In the genomic region with DNA sequence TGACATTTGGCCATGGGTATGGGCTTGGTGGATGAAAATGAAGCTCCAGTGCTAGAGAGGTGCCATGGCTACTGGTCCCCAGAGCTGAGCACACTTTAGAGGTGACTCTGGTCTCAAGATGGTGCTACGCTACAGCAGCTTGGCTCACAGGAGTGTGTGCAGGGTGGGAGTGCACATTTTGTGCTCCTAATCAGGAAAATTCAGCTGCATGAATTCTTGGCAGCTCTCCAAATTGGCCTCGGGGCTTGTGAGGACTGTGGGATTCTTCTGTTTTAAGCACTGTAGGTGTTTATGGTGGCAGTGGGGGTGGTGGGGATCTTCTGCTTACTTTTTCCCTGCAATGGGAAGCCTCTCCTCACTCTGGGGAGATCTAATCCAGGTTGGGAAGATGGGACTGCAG, we compare ENCODE assay signal across 1 cellular context.
A peak's percentile ranks its signal among the peaks of the same experiment; 100 is the strongest.
TF ChIP-seq lines count a peak whose summit lies in the region.

No MANE protein-coding gene starts in this region.

TF ChIP-seq in K562, 482 proteins besides CTCF, POLR2A, EP300 and RAD21 (continues in another document):
- no peak for TF ChIP-seq SUPT5H (IDR thresholded peaks at IDR 0.05)
- TF ChIP-seq TCF7L2 (IDR thresholded peaks at IDR 0.05; ENCODE audit: low read depth, low read length), result no peak
- TF ChIP-seq, protein P1, sequence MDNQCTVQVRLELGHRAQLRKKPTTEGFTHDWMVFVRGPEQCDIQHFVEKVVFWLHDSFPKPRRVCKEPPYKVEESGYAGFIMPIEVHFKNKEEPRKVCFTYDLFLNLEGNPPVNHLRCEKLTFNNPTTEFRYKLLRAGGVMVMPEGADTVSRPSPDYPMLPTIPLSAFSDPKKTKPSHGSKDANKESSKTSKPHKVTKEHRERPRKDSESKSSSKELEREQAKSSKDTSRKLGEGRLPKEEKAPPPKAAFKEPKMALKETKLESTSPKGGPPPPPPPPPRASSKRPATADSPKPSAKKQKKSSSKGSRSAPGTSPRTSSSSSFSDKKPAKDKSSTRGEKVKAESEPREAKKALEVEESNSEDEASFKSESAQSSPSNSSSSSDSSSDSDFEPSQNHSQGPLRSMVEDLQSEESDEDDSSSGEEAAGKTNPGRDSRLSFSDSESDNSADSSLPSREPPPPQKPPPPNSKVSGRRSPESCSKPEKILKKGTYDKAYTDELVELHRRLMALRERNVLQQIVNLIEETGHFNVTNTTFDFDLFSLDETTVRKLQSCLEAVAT (IDR thresholded peaks at IDR 0.05), result no peak
- peak; percentile 60; the same call in 1 of the 2 replicates for TF ChIP-seq TRIM28 (IDR thresholded peaks at IDR 0.05)
- peak; percentile 83 for TF ChIP-seq TAL1 (IDR thresholded peaks at IDR 0.05)
- TF ChIP-seq RAD51 (IDR thresholded peaks at IDR 0.05; ENCODE audit: borderline replicate concordance, low read depth), result 0 out of 2 replicates have a peak, but pooled peaks have one; percentile 8
- TF ChIP-seq SMARCE1 (IDR thresholded peaks at IDR 0.05), result peak; percentile 74
- peak; percentile 64; the same call in 1 of the 2 replicates for TF ChIP-seq HDAC2 (IDR thresholded peaks at IDR 0.05)
- TF ChIP-seq GATAD2A (IDR thresholded peaks at IDR 0.05), result no peak
- TF ChIP-seq CXXC5 (CRISPR knock-in tag; IDR thresholded peaks at IDR 0.05), result peak; percentile 42
- peak; percentile 77 for TF ChIP-seq CBFA2T2 (conservative IDR thresholded peaks at IDR 0.05)
- no peak for TF ChIP-seq NCOA6 (IDR thresholded peaks at IDR 0.05)
- no peak for TF ChIP-seq ZNF551 (CRISPR knock-in tag; IDR thresholded peaks at IDR 0.05)
- TF ChIP-seq, protein P2, sequence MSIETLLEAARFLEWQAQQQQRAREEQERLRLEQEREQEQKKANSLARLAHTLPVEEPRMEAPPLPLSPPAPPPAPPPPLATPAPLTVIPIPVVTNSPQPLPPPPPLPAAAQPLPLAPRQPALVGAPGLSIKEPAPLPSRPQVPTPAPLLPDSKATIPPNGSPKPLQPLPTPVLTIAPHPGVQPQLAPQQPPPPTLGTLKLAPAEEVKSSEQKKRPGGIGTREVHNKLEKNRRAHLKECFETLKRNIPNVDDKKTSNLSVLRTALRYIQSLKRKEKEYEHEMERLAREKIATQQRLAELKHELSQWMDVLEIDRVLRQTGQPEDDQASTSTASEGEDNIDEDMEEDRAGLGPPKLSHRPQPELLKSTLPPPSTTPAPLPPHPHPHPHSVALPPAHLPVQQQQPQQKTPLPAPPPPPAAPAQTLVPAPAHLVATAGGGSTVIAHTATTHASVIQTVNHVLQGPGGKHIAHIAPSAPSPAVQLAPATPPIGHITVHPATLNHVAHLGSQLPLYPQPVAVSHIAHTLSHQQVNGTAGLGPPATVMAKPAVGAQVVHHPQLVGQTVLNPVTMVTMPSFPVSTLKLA (conservative IDR thresholded peaks at IDR 0.05), result peak; percentile 47 to 60; a peak in 3 of 4 replicates
- peak; percentile 81 for TF ChIP-seq TCF3 (CRISPR knock-in tag; IDR thresholded peaks at IDR 0.05)
- TF ChIP-seq BHLHE40 (IDR thresholded peaks at IDR 0.05; ENCODE audit: low read length), result peak; percentile 66; the same call in 1 of the 2 replicates
- no peak for TF ChIP-seq MIER1 (IDR thresholded peaks at IDR 0.05; ENCODE audit: low read depth)
- TF ChIP-seq HDGF (IDR thresholded peaks at IDR 0.05), result no peak
- TF ChIP-seq, protein P3, sequence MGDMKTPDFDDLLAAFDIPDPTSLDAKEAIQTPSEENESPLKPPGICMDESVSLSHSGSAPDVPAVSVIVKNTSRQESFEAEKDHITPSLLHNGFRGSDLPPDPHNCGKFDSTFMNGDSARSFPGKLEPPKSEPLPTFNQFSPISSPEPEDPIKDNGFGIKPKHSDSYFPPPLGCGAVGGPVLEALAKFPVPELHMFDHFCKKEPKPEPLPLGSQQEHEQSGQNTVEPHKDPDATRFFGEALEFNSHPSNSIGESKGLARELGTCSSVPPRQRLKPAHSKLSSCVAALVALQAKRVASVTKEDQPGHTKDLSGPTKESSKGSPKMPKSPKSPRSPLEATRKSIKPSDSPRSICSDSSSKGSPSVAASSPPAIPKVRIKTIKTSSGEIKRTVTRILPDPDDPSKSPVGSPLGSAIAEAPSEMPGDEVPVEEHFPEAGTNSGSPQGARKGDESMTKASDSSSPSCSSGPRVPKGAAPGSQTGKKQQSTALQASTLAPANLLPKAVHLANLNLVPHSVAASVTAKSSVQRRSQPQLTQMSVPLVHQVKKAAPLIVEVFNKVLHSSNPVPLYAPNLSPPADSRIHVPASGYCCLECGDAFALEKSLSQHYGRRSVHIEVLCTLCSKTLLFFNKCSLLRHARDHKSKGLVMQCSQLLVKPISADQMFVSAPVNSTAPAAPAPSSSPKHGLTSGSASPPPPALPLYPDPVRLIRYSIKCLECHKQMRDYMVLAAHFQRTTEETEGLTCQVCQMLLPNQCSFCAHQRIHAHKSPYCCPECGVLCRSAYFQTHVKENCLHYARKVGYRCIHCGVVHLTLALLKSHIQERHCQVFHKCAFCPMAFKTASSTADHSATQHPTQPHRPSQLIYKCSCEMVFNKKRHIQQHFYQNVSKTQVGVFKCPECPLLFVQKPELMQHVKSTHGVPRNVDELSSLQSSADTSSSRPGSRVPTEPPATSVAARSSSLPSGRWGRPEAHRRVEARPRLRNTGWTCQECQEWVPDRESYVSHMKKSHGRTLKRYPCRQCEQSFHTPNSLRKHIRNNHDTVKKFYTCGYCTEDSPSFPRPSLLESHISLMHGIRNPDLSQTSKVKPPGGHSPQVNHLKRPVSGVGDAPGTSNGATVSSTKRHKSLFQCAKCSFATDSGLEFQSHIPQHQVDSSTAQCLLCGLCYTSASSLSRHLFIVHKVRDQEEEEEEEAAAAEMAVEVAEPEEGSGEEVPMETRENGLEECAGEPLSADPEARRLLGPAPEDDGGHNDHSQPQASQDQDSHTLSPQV (IDR thresholded peaks at IDR 0.05), result 0 out of 2 replicates have a peak, but pooled peaks have one; percentile 39
- TF ChIP-seq, protein P4, sequence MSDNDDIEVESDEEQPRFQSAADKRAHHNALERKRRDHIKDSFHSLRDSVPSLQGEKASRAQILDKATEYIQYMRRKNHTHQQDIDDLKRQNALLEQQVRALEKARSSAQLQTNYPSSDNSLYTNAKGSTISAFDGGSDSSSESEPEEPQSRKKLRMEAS (CRISPR knock-in tag; IDR thresholded peaks at IDR 0.05), result peak; percentile 52; the same call in 1 of the 2 replicates
- TF ChIP-seq ZBTB7A (IDR thresholded peaks at IDR 0.05; ENCODE audit: borderline replicate concordance, control insufficient read depth, low read depth, low read length), result peak; percentile 51; the same call in 1 of the 2 replicates
- no peak for TF ChIP-seq NR4A1 (CRISPR knock-in tag; IDR thresholded peaks at IDR 0.05)
- TF ChIP-seq NR4A1 (tag; IDR thresholded peaks at IDR 0.05), result 0 out of 2 replicates have a peak, but pooled peaks have one; percentile 33
- TF ChIP-seq YY1 (IDR thresholded peaks at IDR 0.05; ENCODE audit: borderline replicate concordance in 1 of 3, control insufficient read depth in 1 of 3, extremely low read depth in 1 of 3, insufficient read depth in 3 of 3, insufficient read length in 1 of 3, insufficient replicate concordance in 2 of 3, low read depth in 1 of 3, low read length in 2 of 3), result peak in 1 of 3 experiments; percentile 70
- peak; percentile 82 for TF ChIP-seq TEAD4 (IDR thresholded peaks at IDR 0.05; ENCODE audit: low read length)
- TF ChIP-seq TEAD4 (CRISPR knock-in tag; IDR thresholded peaks at IDR 0.05; ENCODE audit: borderline replicate concordance), result no peak
- TF ChIP-seq NCOR1 (IDR thresholded peaks at IDR 0.05), result peak; percentile 79
- 0 out of 2 replicates have a peak, but pooled peaks have one; percentile 41 for TF ChIP-seq SMARCC2 (IDR thresholded peaks at IDR 0.05; ENCODE audit: low read depth)
- TF ChIP-seq, protein P5, sequence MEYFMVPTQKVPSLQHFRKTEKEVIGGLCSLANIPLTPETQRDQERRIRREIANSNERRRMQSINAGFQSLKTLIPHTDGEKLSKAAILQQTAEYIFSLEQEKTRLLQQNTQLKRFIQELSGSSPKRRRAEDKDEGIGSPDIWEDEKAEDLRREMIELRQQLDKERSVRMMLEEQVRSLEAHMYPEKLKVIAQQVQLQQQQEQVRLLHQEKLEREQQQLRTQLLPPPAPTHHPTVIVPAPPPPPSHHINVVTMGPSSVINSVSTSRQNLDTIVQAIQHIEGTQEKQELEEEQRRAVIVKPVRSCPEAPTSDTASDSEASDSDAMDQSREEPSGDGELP (CRISPR knock-in tag; IDR thresholded peaks at IDR 0.05; ENCODE audit: borderline replicate concordance), result peak; percentile 67; the same call in 1 of the 2 replicates
- TF ChIP-seq STAT5A (IDR thresholded peaks at IDR 0.05; ENCODE audit: borderline replicate concordance, low read length), result peak; percentile 72
- TF ChIP-seq RCOR1 (IDR thresholded peaks at IDR 0.05; ENCODE audit: borderline replicate concordance in 1 of 2, low read depth in 2 of 2, low read length in 2 of 2), result peak in 1 of 2 experiments; percentile 44; a peak in 1 of 4 replicates
- 0 out of 2 replicates have a peak, but pooled peaks have one; percentile 26 for TF ChIP-seq GATAD2B (IDR thresholded peaks at IDR 0.05; ENCODE audit: borderline replicate concordance)
- TF ChIP-seq ZKSCAN1 (IDR thresholded peaks at IDR 0.05; ENCODE audit: low read depth, low read length), result 0 out of 2 replicates have a peak, but pooled peaks have one; percentile 26
- peak; percentile 47 for TF ChIP-seq RFX1 (IDR thresholded peaks at IDR 0.05)
- peak; percentile 80 for TF ChIP-seq EHMT2 (IDR thresholded peaks at IDR 0.05)
- peak; percentile 67 for TF ChIP-seq GATA2 (CRISPR knock-in tag; IDR thresholded peaks at IDR 0.05)
- no peak for TF ChIP-seq EWSR1 (IDR thresholded peaks at IDR 0.05; ENCODE audit: borderline replicate concordance, low read depth, partially characterized antibody)
- peak; percentile 20; the same call in 1 of the 2 replicates for TF ChIP-seq MXI1 (IDR thresholded peaks at IDR 0.05; ENCODE audit: low read depth, low read length)
- TF ChIP-seq EZH2 (IDR thresholded peaks at IDR 0.05; ENCODE audit: borderline replicate concordance, low read depth, low read length), result no peak
- TF ChIP-seq BRD9 (IDR thresholded peaks at IDR 0.05; ENCODE audit: low read depth, partially characterized antibody), result peak; percentile 38
- peak; percentile 45; the same call in 1 of the 2 replicates for TF ChIP-seq CTBP1 (IDR thresholded peaks at IDR 0.05; ENCODE audit: borderline replicate concordance)
- TF ChIP-seq, protein P6, sequence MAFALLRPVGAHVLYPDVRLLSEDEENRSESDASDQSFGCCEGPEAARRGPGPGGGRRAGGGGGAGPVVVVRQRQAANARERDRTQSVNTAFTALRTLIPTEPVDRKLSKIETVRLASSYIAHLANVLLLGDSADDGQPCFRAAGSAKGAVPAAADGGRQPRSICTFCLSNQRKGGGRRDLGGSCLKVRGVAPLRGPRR (CRISPR knock-in tag; IDR thresholded peaks at IDR 0.05), result no peak
- TF ChIP-seq MYC (IDR thresholded peaks at IDR 0.05; ENCODE audit: low read depth, low read length), result peak; percentile 65; the same call in 1 of the 2 replicates
- no peak for TF ChIP-seq MYC (CRISPR knock-in tag; IDR thresholded peaks at IDR 0.05; ENCODE audit: borderline replicate concordance, low read depth)
- peak; percentile 89 for TF ChIP-seq CBFA2T3 (IDR thresholded peaks at IDR 0.05)
- peak; percentile 99 for TF ChIP-seq NFIC (IDR thresholded peaks at IDR 0.05)
- TF ChIP-seq KLF16 (IDR thresholded peaks at IDR 0.05), result peak; percentile 22; the same call in 1 of the 2 replicates
- TF ChIP-seq ZC3H11A (IDR thresholded peaks at IDR 0.05; ENCODE audit: low read depth, low read length), result no peak
- peak; percentile 90 for TF ChIP-seq DPF2 (IDR thresholded peaks at IDR 0.05)
- TF ChIP-seq JUNB (CRISPR knock-in tag; conservative IDR thresholded peaks at IDR 0.05), result no peak
- TF ChIP-seq NCOA2 (IDR thresholded peaks at IDR 0.05; ENCODE audit: partially characterized antibody in 2 of 2), result peak in 1 of 2 experiments; percentile 29
- peak; percentile 76 for TF ChIP-seq POLR2AphosphoS5 (IDR thresholded peaks at IDR 0.05; ENCODE audit: control insufficient read depth, insufficient read depth, low read depth, low read length)
- TF ChIP-seq L3MBTL2 (IDR thresholded peaks at IDR 0.05), result 0 out of 2 replicates have a peak, but pooled peaks have one; percentile 19
- no peak for TF ChIP-seq ILF3 (IDR thresholded peaks at IDR 0.05; ENCODE audit: borderline replicate concordance)
- TF ChIP-seq TBL1XR1 (IDR thresholded peaks at IDR 0.05; ENCODE audit: low read length in 2 of 2), result peak in 1 of 2 experiments; percentile 40; a peak in 1 of 4 replicates
- TF ChIP-seq CREB1 (IDR thresholded peaks at IDR 0.05), result 0 out of 2 replicates have a peak, but pooled peaks have one; percentile 25
- no peak for TF ChIP-seq CREB1 (CRISPR knock-in tag; IDR thresholded peaks at IDR 0.05)
- no peak for TF ChIP-seq ETV5 (CRISPR knock-in tag; IDR thresholded peaks at IDR 0.05; ENCODE audit: low read depth)
- TF ChIP-seq, protein P7, sequence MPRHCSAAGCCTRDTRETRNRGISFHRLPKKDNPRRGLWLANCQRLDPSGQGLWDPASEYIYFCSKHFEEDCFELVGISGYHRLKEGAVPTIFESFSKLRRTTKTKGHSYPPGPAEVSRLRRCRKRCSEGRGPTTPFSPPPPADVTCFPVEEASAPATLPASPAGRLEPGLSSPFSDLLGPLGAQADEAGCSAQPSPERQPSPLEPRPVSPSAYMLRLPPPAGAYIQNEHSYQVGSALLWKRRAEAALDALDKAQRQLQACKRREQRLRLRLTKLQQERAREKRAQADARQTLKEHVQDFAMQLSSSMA (CRISPR knock-in tag; IDR thresholded peaks at IDR 0.05), result no peak
- TF ChIP-seq JUND (IDR thresholded peaks at IDR 0.05; ENCODE audit: borderline replicate concordance, low read depth, low read length), result peak; percentile 43; the same call in 1 of the 2 replicates
- no peak; the same call in 2 of the 3 replicates for TF ChIP-seq JUND (tag; IDR thresholded peaks at IDR 0.05; ENCODE audit: borderline replicate concordance, low read depth, low read length)
- TF ChIP-seq KDM4B (IDR thresholded peaks at IDR 0.05; ENCODE audit: borderline replicate concordance in 2 of 2, low read depth in 1 of 2), result no peak
- TF ChIP-seq LEF1 (IDR thresholded peaks at IDR 0.05), result peak; percentile 54; the same call in 1 of the 2 replicates
- TF ChIP-seq CBX3 (IDR thresholded peaks at IDR 0.05; ENCODE audit: borderline replicate concordance in 1 of 2, low read length in 2 of 2), result peak in 1 of 2 experiments; percentile 78; a peak in 1 of 3 replicates
- peak; percentile 75 for TF ChIP-seq SMAD1 (IDR thresholded peaks at IDR 0.05; ENCODE audit: low read depth, low read length, partially characterized antibody)
- no peak for TF ChIP-seq SRSF1 (IDR thresholded peaks at IDR 0.05; ENCODE audit: low read depth, low read length)
